In the genomic region with DNA sequence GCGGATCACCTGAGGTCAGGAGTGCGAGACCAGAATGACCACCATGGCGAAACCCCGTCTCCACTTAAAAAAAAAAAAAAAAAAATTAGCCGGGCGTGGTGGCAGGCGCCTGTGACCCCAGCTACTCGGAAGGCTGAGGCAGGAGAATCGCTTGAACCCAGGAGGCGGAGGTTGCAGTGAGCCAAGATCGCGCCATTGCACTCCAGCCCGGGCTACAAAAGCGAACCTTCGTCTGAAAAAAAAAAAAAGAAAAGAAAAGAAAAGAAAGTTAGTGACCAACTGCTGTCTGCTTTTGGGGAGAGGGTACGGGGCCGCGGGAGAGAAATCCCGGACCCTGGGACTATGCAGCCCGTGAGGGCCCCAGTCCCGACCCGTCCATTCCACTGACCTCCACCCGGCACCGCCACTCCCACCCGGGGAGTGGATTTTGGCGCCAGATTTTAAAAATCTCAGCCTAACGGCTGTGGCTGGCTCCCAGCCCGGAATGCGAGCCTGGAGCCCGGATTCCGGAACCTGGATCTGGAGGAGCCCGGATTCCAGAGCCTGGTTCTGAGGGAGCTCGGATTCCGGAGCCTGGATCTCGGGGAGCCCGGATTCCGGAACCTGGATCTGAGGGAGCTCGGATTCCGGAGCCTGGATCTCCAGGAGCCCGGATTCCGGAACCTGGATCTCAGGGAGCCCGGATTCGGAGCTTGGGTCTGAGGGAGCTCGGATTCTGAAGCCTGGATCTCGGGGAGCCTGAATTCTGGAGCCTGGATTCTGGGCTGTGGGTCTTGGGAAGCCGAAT, we compare ENCODE assay signal across 8 cellular contexts. TPM values are rescaled to one million over a fixed set of nuclear protein-coding genes. Genes with fewer than 3 reads are reported as not detected.
DNase-seq lines count a peak whose midpoint lies in the region; ATAC-seq and TF ChIP-seq lines count a peak whose summit lies in the region.

No MANE protein-coding gene starts in this region.

- DNase-seq in GM03348 (ENCODE audit: low spot score) (peak; percentile 91), NCI-H226 (peak; percentile 100), breast epithelium (ENCODE audit: low spot score in 2 of 2) (peak; percentile 89 to 93), sigmoid colon (peak; percentile 95), T-helper 9 cell (no peak)

- H3K9ac ChIP-seq in iPS-20b (ENCODE audit: low read depth, low read length) = peak overlapping the region; percentile 74; the same call in 1 of the 2 replicates

- no peaks in the 10 kb centered on the region for H3K36me3 ChIP-seq in breast epithelium
- H3K36me3 ChIP-seq in iPS-20b (ENCODE audit: insufficient read depth, low read depth, low read length) = no peaks in the 10 kb centered on the region
- no peaks in the 10 kb centered on the region for H3K36me3 ChIP-seq in sigmoid colon

- TF ChIP-seq CTCF in breast epithelium (IDR thresholded peaks at IDR 0.05) = no peak
- TF ChIP-seq CTCF in sigmoid colon (IDR thresholded peaks at IDR 0.05) = no peak

- intact Hi-C loops in breast epithelium (cut with DNase I; ENCODE audit: low total_unique reads) (no loop called here), sigmoid colon (cut with DNase I) (no loop called here)

- H3K27me3 ChIP-seq in breast epithelium (no peaks in the 10 kb centered on the region), iPS-20b (ENCODE audit: insufficient read depth, low read length) (no peaks in the 10 kb centered on the region), sigmoid colon (no peaks in the 10 kb centered on the region)

- 12 to 36% methylated on average over 46 of the region's 46 CpGs for WGBS in sigmoid colon, 2 donors

- peak in 1 of 4 donors; percentile 1 for TF ChIP-seq EP300 in sigmoid colon (IDR thresholded peaks at IDR 0.05)

- no peak for TF ChIP-seq POLR2A in breast epithelium (IDR thresholded peaks at IDR 0.05)
- no peak for TF ChIP-seq POLR2A in sigmoid colon (IDR thresholded peaks at IDR 0.05)

- H3K4me3 ChIP-seq in breast epithelium (peak overlapping the region; percentile 53 to 79 (median 63)), iPS-20b (ENCODE audit: low read length) (peak overlapping the region; percentile 72), sigmoid colon (peak overlapping the region; percentile 18 to 64 (median 54))

- ATAC-seq in activated CD4-positive, CD25-positive, alpha-beta regulatory T cell treated with anti-CD3 and anti-CD28 coated beads, Interleukin-2, amount 50 U/mL, for 24 hours = no peak
- no peak for ATAC-seq in HG03460 (IDR thresholded peaks at IDR 0.05; ENCODE audit: unreplicated experiment)

- H3K9me3 ChIP-seq in breast epithelium (no peaks in the 10 kb centered on the region), iPS-20b (ENCODE audit: insufficient read depth, low read depth, low read length) (no peaks in the 10 kb centered on the region), sigmoid colon (no peaks in the 10 kb centered on the region)

- H3K4me1 ChIP-seq in breast epithelium (peaks cover 0 to 9% of the 10 kb centered on the region in 2 donors), iPS-20b (ENCODE audit: insufficient read depth, low read length) (no peaks in the 10 kb centered on the region), sigmoid colon (peaks cover 4 to 16% (median 15%) of the 10 kb centered on the region in 4 donors)

- H3K27ac ChIP-seq in breast epithelium (peak overlapping the region in 1 of 2 donors; percentile 22), iPS-20b (ENCODE audit: low read length) (no peak overlapping the region), sigmoid colon (peak overlapping the region; percentile 48 to 73 (median 68))

RNA-seq across cellular contexts. Expression of a gene that starts 6.1 kb away (rescaled TPM):
- total RNA-seq in breast epithelium = 10 to 100 TPM; 13.1 to 25.2 (median 15.7) TPM
- total RNA-seq in sigmoid colon = 10 to 100 TPM in 3 of 4 donors, 1 to 10 TPM in 1; 7.4 to 19.7 (median 12.6) TPM
- 10 to 100 TPM; 15.0 to 74.4 (median 20.3) TPM for polyA plus RNA-seq in sigmoid colon

RNA-seq across cellular contexts. Expression of a gene that starts 13.1 kb away (rescaled TPM):
- total RNA-seq in breast epithelium = 100 to 1,000 TPM; 136 to 301 (median 172) TPM
- total RNA-seq in sigmoid colon = 100 to 1,000 TPM in 2 of 4 donors, 10 to 100 TPM in 2; 82.0 to 708 (median 108) TPM
- 10 to 100 TPM; 25.0 to 56.3 (median 54.7) TPM for polyA plus RNA-seq in sigmoid colon

RNA-seq across cellular contexts. Expression of a gene that starts 35.4 kb away (rescaled TPM):
- total RNA-seq in breast epithelium (10 to 100 TPM; 27.7 to 34.4 (median 28.1) TPM), sigmoid colon (10 to 100 TPM; 23.6 to 29.3 (median 26.3) TPM)
- 100 to 1,000 TPM in 2 of 3 donors, 10 to 100 TPM in 1; 92.2 to 135 (median 101) TPM for polyA plus RNA-seq in sigmoid colon
